ENCODE assay signal across 8 cellular contexts in genomic region chr10:5659702-5660528, GRCh38. TPM values are rescaled to one million over a fixed set of nuclear protein-coding genes. Genes with fewer than 3 reads are reported as not detected.
DNase-seq lines count a peak whose midpoint lies in the region; ATAC-seq and TF ChIP-seq lines count a peak whose summit lies in the region.

No MANE protein-coding gene starts in this region.

- no peak overlapping the region for H3K23ac ChIP-seq in IMR-90 (ENCODE audit: low read depth, low read length)

- H4K91ac ChIP-seq in IMR-90 (ENCODE audit: insufficient read depth, low read depth, low read length) = no peak overlapping the region

- BruUV-seq in IMR-90 (replicated peaks; lab: Mats Ljungman, UMichigan) = no TSS peak

- TF ChIP-seq RAD21 in IMR-90 (IDR thresholded peaks at IDR 0.05; ENCODE audit: low read length) = no peak

- no peaks in the 10 kb centered on the region for H3K27me3 ChIP-seq in IMR-90 (ENCODE audit: control insufficient read depth, insufficient read depth, low read length)

- H2BK15ac ChIP-seq in IMR-90 (ENCODE audit: low read depth, low read length) = no peak overlapping the region

- H2AK5ac ChIP-seq in IMR-90 (ENCODE audit: low read depth, low read length) = peak overlapping the region; percentile 15; the same call in 1 of the 2 replicates

- H3K4ac ChIP-seq in IMR-90 (ENCODE audit: low read depth, low read length) = no peak overlapping the region

- peaks cover 15% of the 10 kb centered on the region for H3K9me1 ChIP-seq in IMR-90 (ENCODE audit: insufficient read depth, low read length)

- DNase-seq in AG20443 (ENCODE audit: low spot score) (peak; percentile 83), IMR-90 (peak; percentile 79), astrocyte of the hippocampus (ENCODE audit: low read depth, low spot score) (peak; percentile 31), memory B cell (ENCODE audit: low spot score in 2 of 2) (no peak), T-helper 1 cell (no peak), NCI-H2107 (lab: John Stamatoyannopoulos, UW) (no peak)

- peak overlapping the region; percentile 38 for H3K27ac Mint-ChIP-seq in memory B cell

- no peaks in the 10 kb centered on the region for H3K36me3 Mint-ChIP-seq in memory B cell

- H3K9ac ChIP-seq in IMR-90 (ENCODE audit: low read depth, low read length) = no peak overlapping the region

- no peak overlapping the region for H3K27ac ChIP-seq in IMR-90 (ENCODE audit: insufficient read depth, low read length)

- no peak overlapping the region for H2BK20ac ChIP-seq in IMR-90 (ENCODE audit: low read depth, low read length)

- H3K56ac ChIP-seq in IMR-90 (ENCODE audit: extremely low read depth, insufficient read depth, low read length) = no peak overlapping the region

- dilution Hi-C loops in IMR-90 (cut with HindIII; ENCODE audit: low sequenced_read_pairs, unreplicated experiment) = no loop called here

- peak; percentile 63 for ATAC-seq in GM19043 (IDR thresholded peaks at IDR 0.05; ENCODE audit: low read depth, unreplicated experiment)
- peak; percentile 92 for ATAC-seq in IMR-90 (ENCODE audit: low read depth)
- ATAC-seq in memory B cell (ENCODE audit: low read depth) = peak; percentile 85
- no peak for ATAC-seq in HG02981 (IDR thresholded peaks at IDR 0.05; ENCODE audit: unreplicated experiment)

- TF ChIP-seq CTCF in IMR-90 (conservative IDR thresholded peaks at IDR 0.05; ENCODE audit: low read depth, low read length) = no peak; the same call in 1 of the 2 replicates

- TF ChIP-seq POLR2A in IMR-90 (IDR thresholded peaks at IDR 0.05; ENCODE audit: low read depth, low read length) = no peak

- no peaks in the 10 kb centered on the region for H3K9me3 Mint-ChIP-seq in memory B cell

- H3K4me1 ChIP-seq in IMR-90 (ENCODE audit: control insufficient read depth, insufficient read depth, low read length) = peaks cover 8% of the 10 kb centered on the region

- in situ Hi-C loops in IMR-90 (cut with MboI; ENCODE audit: low sequenced_read_pairs) = no loop called here

- H3K4me1 Mint-ChIP-seq in memory B cell = peaks cover 34% of the 10 kb centered on the region

- H2BK120ac ChIP-seq in IMR-90 (ENCODE audit: low read depth, low read length) = no peak overlapping the region

- H2AFZ ChIP-seq in IMR-90 (replicated peaks; ENCODE audit: low read length, poor library complexity) = no peak overlapping the region

- H4K20me1 ChIP-seq in IMR-90 (ENCODE audit: insufficient read depth, low read length) = peaks cover 7% of the 10 kb centered on the region

- 34% methylated on average over 4 of the region's 16 CpGs; no CpG with 5 or more reads in 1 of the 2 experiments for WGBS in IMR-90 (ENCODE audit: extremely low coverage in 2 of 2, insufficient read length in 1 of 2), 2 experiments

- H3K4me3 Mint-ChIP-seq in memory B cell = no peak overlapping the region

- no peak overlapping the region for H3K18ac ChIP-seq in IMR-90 (ENCODE audit: low read depth, low read length)

- POLR2A ChIA-PET in IMR-90 (lab: Charles Lee; ENCODE audit: unreplicated experiment) = no interaction called here

- no peak overlapping the region for H2BK5ac ChIP-seq in IMR-90 (ENCODE audit: low read depth, low read length, poor library complexity, severe bottlenecking)

- no peak overlapping the region for H3K4me2 ChIP-seq in IMR-90 (ENCODE audit: low read depth, low read length)

- H2AK9ac ChIP-seq in IMR-90 (replicated peaks; ENCODE audit: low read depth, low read length, poor library complexity) = peak overlapping the region; percentile 31

- peaks cover 5 to 22% of the 10 kb centered on the region in 2 experiments; a peak in 2 of 4 replicates for H3K79me1 ChIP-seq in IMR-90 (ENCODE audit: low read depth in 1 of 2, low read length in 2 of 2)

- CTCF ChIA-PET in IMR-90 (lab: Yijun Ruan, JAX) = interaction anchor here (1.0 kb wide), 1 partner anchor 30 kb away, joined by 3 read pairs; no protein-coding TSS in a partner anchor

- H3K14ac ChIP-seq in IMR-90 (replicated peaks; ENCODE audit: low read depth, low read length) = peak overlapping the region; percentile 28; the same call in 1 of the 2 replicates

- intact Hi-C loops in IMR-90 (cut with micrococcal nuclease) = no loop called here

- no peak overlapping the region for H4K5ac ChIP-seq in IMR-90 (ENCODE audit: low read depth, low read length)

- H3K9me3 ChIP-seq in IMR-90 (ENCODE audit: control insufficient read depth, insufficient read depth, low read length) = no peaks in the 10 kb centered on the region

- no peak overlapping the region for H3K4me3 ChIP-seq in IMR-90 (ENCODE audit: insufficient read depth, low read depth, low read length)

- H4K8ac ChIP-seq in IMR-90 (ENCODE audit: low read depth in 2 of 2, low read length in 2 of 2) = no peak overlapping the region; a peak in 1 of 4 replicates

- H3K27me3 Mint-ChIP-seq in memory B cell = peaks cover 26% of the 10 kb centered on the region

- H3K36me3 ChIP-seq in IMR-90 (ENCODE audit: control insufficient read depth, insufficient read depth, low read length) = 0 out of 2 replicates have a peak, but pooled peaks cover 2% of the 10 kb centered on the region

TF ChIP-seq in IMR-90, 13 proteins besides CTCF, POLR2A, EP300 and RAD21:
- TF ChIP-seq CEBPB (IDR thresholded peaks at IDR 0.05; ENCODE audit: low read depth, low read length) (peak; percentile 93), FOS (IDR thresholded peaks at IDR 0.05; ENCODE audit: low read depth, low read length) (0 out of 2 replicates have a peak, but pooled peaks have one; percentile 38), BHLHE40 (IDR thresholded peaks at IDR 0.05; ENCODE audit: low read depth, low read length) (no peak)

RNA-seq across cellular contexts. Expression of gene ASB13, which starts 6.5 kb away (rescaled TPM):
- 6.3 and 6.4 TPM in 2 replicates for total RNA-seq in IMR-90 (2012; rRNA removed)
- 3.9 and 4.6 TPM in 2 replicates for polyA plus RNA-seq in IMR-90 (2012; rRNA removed)
- 3.7 and 5.1 TPM in 2 replicates for polyA plus RNA-seq in IMR-90 (2012; cell fraction: cytosol; rRNA removed)
- polyA plus RNA-seq in IMR-90 (2012; cell fraction: nucleus; rRNA removed; ENCODE audit: low replicate concordance) = 3.2 and 5.1 TPM in 2 replicates

RNA-seq across cellular contexts. Expression of gene TASOR2, which starts 24.7 kb away (rescaled TPM):
- 53.6 and 64.7 TPM in 2 replicates for total RNA-seq in IMR-90 (2012; rRNA removed)
- polyA plus RNA-seq in IMR-90 (2012; rRNA removed) = 18.0 and 19.4 TPM in 2 replicates
- polyA plus RNA-seq in IMR-90 (2012; cell fraction: cytosol; rRNA removed) = 3.2 TPM in 2 replicates
- polyA plus RNA-seq in IMR-90 (2012; cell fraction: nucleus; rRNA removed; ENCODE audit: low replicate concordance) = 11.3 and 61.2 TPM in 2 replicates

Comparison
In these comparisons a context has a peak if more than half of its experiments do, and no peak if none do; other contexts are left out.
1. DNase-seq: peak in AG20443 (single experiment), IMR-90 (single experiment) and astrocyte of the hippocampus (single experiment); none in memory B cell (0 of 2), T-helper 1 cell (0 of 5) and NCI-H2107 (single experiment).